1 cellular context compared by ENCODE assay signal in the genomic region with DNA sequence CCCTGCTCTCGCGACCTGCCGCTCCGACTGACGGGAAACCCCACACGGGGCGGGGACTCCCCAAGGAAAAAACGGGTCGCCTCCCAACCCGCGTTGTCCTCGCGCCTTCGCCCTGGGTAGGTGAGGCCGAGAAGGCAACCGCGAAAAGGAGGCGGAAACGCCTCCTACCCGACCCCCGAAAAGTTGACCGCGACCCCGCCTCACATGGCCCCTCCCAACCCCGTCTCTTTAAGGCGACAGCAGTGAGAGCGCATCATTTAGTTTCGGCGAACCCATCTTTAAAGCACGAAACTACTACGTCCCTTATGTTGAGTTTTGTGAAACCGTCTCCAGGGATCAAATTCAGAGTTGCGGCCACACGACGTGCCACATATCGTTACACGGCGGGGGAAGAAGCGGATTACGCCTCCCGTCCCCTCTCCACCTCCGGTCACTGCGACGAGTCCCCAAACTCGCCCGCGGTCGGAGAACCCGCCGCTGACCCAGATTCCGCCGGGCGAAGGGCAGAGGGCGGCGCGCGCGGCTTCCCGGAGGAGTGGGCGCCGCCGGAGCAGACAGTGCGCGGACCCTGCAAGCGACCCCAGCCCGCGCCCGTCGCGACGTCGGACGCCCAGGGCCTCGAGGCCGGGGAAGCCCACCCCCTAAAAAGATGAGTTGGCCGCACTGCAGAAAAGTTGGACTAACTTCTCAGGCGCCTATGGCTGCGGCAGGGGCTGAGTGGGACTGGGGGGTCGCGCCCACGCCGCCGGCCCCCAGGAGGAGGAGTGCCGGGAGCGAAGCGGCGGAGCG.
A peak's percentile ranks its signal among the peaks of the same experiment; 100 is the strongest.
TF ChIP-seq lines count a peak whose summit lies in the region.

No MANE protein-coding gene starts in this region.

TF ChIP-seq in K562, 482 proteins besides CTCF, POLR2A, EP300 and RAD21 (continued from another document and continues in another):
- TF ChIP-seq SMARCA5 (IDR thresholded peaks at IDR 0.05) (0 out of 2 replicates have a peak, but pooled peaks have one; percentile 5), BACH1 (tag; IDR thresholded peaks at IDR 0.05) (no peak), ZNF77 (CRISPR knock-in tag; IDR thresholded peaks at IDR 0.05) (no peak), ZC3H4 (CRISPR knock-in tag; IDR thresholded peaks at IDR 0.05; ENCODE audit: borderline replicate concordance) (0 out of 2 replicates have a peak, but pooled peaks have one; percentile 26), ZNF583 (CRISPR knock-in tag; IDR thresholded peaks at IDR 0.05) (no peak), ZSCAN29 (IDR thresholded peaks at IDR 0.05) (no peak), TRIM24 (IDR thresholded peaks at IDR 0.05) (0 out of 4 replicates have a peak, but pooled peaks of 1 of the 2 experiments have one; percentile 19), CBX1 (IDR thresholded peaks at IDR 0.05; ENCODE audit: low read depth) (0 out of 2 replicates have a peak, but pooled peaks have one; percentile 26), YY1 (IDR thresholded peaks at IDR 0.05; ENCODE audit: borderline replicate concordance in 1 of 3, control insufficient read depth in 1 of 3, extremely low read depth in 1 of 3, insufficient read depth in 3 of 3, insufficient read length in 1 of 3, insufficient replicate concordance in 2 of 3, low read depth in 1 of 3, low read length in 2 of 3) (peak in 2 of 3 experiments; percentile 43 to 52), ASH1L (IDR thresholded peaks at IDR 0.05; ENCODE audit: borderline replicate concordance, low read depth, partially characterized antibody) (no peak), NUFIP1 (IDR thresholded peaks at IDR 0.05; ENCODE audit: partially characterized antibody) (no peak), KHSRP (IDR thresholded peaks at IDR 0.05) (0 out of 2 replicates have a peak, but pooled peaks have one; percentile 5), SMAD4 (CRISPR knock-in tag; conservative IDR thresholded peaks at IDR 0.05) (no peak), RHOXF2B (CRISPR knock-in tag; conservative IDR thresholded peaks at IDR 0.05) (no peak), HMG20A (CRISPR knock-in tag; conservative IDR thresholded peaks at IDR 0.05) (no peak), MXI1 (IDR thresholded peaks at IDR 0.05; ENCODE audit: low read depth, low read length) (no peak), NELFE (IDR thresholded peaks at IDR 0.05; ENCODE audit: insufficient read depth, insufficient read length) (no peak), SUPT5H (IDR thresholded peaks at IDR 0.05) (peak; percentile 82), ZNF133 (CRISPR knock-in tag; IDR thresholded peaks at IDR 0.05) (no peak), SIN3A (IDR thresholded peaks at IDR 0.05; ENCODE audit: borderline replicate concordance in 2 of 2, control insufficient read depth in 1 of 2, low read depth in 2 of 2, low read length in 2 of 2) (peak in 1 of 2 experiments; percentile 64; a peak in 1 of 4 replicates), NR3C1 (CRISPR knock-in tag; IDR thresholded peaks at IDR 0.05) (no peak)
- TF ChIP-seq, protein P1, sequence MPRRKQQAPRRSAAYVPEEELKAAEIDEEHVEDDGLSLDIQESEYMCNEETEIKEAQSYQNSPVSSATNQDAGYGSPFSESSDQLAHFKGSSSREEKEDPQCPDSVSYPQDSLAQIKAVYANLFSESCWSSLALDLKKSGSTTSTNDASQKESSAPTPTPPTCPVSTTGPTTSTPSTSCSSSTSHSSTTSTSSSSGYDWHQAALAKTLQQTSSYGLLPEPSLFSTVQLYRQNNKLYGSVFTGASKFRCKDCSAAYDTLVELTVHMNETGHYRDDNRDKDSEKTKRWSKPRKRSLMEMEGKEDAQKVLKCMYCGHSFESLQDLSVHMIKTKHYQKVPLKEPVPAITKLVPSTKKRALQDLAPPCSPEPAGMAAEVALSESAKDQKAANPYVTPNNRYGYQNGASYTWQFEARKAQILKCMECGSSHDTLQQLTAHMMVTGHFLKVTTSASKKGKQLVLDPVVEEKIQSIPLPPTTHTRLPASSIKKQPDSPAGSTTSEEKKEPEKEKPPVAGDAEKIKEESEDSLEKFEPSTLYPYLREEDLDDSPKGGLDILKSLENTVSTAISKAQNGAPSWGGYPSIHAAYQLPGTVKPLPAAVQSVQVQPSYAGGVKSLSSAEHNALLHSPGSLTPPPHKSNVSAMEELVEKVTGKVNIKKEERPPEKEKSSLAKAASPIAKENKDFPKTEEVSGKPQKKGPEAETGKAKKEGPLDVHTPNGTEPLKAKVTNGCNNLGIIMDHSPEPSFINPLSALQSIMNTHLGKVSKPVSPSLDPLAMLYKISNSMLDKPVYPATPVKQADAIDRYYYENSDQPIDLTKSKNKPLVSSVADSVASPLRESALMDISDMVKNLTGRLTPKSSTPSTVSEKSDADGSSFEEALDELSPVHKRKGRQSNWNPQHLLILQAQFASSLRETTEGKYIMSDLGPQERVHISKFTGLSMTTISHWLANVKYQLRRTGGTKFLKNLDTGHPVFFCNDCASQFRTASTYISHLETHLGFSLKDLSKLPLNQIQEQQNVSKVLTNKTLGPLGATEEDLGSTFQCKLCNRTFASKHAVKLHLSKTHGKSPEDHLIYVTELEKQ (CRISPR knock-in tag; IDR thresholded peaks at IDR 0.05): no peak
- TF ChIP-seq, protein P2, sequence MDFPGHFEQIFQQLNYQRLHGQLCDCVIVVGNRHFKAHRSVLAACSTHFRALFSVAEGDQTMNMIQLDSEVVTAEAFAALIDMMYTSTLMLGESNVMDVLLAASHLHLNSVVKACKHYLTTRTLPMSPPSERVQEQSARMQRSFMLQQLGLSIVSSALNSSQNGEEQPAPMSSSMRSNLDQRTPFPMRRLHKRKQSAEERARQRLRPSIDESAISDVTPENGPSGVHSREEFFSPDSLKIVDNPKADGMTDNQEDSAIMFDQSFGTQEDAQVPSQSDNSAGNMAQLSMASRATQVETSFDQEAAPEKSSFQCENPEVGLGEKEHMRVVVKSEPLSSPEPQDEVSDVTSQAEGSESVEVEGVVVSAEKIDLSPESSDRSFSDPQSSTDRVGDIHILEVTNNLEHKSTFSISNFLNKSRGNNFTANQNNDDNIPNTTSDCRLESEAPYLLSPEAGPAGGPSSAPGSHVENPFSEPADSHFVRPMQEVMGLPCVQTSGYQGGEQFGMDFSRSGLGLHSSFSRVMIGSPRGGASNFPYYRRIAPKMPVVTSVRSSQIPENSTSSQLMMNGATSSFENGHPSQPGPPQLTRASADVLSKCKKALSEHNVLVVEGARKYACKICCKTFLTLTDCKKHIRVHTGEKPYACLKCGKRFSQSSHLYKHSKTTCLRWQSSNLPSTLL (IDR thresholded peaks at IDR 0.05): no peak
- TF ChIP-seq, protein P3, sequence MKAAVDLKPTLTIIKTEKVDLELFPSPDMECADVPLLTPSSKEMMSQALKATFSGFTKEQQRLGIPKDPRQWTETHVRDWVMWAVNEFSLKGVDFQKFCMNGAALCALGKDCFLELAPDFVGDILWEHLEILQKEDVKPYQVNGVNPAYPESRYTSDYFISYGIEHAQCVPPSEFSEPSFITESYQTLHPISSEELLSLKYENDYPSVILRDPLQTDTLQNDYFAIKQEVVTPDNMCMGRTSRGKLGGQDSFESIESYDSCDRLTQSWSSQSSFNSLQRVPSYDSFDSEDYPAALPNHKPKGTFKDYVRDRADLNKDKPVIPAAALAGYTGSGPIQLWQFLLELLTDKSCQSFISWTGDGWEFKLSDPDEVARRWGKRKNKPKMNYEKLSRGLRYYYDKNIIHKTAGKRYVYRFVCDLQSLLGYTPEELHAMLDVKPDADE (conservative IDR thresholded peaks at IDR 0.05; ENCODE audit: control insufficient read depth, low read depth, low read length): no peak
- TF ChIP-seq, protein P4, sequence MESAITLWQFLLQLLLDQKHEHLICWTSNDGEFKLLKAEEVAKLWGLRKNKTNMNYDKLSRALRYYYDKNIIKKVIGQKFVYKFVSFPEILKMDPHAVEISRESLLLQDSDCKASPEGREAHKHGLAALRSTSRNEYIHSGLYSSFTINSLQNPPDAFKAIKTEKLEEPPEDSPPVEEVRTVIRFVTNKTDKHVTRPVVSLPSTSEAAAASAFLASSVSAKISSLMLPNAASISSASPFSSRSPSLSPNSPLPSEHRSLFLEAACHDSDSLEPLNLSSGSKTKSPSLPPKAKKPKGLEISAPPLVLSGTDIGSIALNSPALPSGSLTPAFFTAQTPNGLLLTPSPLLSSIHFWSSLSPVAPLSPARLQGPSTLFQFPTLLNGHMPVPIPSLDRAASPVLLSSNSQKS (CRISPR knock-in tag; IDR thresholded peaks at IDR 0.05): no peak
- TF ChIP-seq, protein P5, sequence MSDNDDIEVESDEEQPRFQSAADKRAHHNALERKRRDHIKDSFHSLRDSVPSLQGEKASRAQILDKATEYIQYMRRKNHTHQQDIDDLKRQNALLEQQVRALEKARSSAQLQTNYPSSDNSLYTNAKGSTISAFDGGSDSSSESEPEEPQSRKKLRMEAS (CRISPR knock-in tag; IDR thresholded peaks at IDR 0.05): peak; percentile 61; the same call in 1 of the 2 replicates
- TF ChIP-seq, protein P6, sequence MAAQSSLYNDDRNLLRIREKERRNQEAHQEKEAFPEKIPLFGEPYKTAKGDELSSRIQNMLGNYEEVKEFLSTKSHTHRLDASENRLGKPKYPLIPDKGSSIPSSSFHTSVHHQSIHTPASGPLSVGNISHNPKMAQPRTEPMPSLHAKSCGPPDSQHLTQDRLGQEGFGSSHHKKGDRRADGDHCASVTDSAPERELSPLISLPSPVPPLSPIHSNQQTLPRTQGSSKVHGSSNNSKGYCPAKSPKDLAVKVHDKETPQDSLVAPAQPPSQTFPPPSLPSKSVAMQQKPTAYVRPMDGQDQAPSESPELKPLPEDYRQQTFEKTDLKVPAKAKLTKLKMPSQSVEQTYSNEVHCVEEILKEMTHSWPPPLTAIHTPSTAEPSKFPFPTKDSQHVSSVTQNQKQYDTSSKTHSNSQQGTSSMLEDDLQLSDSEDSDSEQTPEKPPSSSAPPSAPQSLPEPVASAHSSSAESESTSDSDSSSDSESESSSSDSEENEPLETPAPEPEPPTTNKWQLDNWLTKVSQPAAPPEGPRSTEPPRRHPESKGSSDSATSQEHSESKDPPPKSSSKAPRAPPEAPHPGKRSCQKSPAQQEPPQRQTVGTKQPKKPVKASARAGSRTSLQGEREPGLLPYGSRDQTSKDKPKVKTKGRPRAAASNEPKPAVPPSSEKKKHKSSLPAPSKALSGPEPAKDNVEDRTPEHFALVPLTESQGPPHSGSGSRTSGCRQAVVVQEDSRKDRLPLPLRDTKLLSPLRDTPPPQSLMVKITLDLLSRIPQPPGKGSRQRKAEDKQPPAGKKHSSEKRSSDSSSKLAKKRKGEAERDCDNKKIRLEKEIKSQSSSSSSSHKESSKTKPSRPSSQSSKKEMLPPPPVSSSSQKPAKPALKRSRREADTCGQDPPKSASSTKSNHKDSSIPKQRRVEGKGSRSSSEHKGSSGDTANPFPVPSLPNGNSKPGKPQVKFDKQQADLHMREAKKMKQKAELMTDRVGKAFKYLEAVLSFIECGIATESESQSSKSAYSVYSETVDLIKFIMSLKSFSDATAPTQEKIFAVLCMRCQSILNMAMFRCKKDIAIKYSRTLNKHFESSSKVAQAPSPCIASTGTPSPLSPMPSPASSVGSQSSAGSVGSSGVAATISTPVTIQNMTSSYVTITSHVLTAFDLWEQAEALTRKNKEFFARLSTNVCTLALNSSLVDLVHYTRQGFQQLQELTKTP (IDR thresholded peaks at IDR 0.05; ENCODE audit: low read depth in 1 of 2, partially characterized antibody in 2 of 2): peak; percentile 70 to 81
- TF ChIP-seq, protein P7, sequence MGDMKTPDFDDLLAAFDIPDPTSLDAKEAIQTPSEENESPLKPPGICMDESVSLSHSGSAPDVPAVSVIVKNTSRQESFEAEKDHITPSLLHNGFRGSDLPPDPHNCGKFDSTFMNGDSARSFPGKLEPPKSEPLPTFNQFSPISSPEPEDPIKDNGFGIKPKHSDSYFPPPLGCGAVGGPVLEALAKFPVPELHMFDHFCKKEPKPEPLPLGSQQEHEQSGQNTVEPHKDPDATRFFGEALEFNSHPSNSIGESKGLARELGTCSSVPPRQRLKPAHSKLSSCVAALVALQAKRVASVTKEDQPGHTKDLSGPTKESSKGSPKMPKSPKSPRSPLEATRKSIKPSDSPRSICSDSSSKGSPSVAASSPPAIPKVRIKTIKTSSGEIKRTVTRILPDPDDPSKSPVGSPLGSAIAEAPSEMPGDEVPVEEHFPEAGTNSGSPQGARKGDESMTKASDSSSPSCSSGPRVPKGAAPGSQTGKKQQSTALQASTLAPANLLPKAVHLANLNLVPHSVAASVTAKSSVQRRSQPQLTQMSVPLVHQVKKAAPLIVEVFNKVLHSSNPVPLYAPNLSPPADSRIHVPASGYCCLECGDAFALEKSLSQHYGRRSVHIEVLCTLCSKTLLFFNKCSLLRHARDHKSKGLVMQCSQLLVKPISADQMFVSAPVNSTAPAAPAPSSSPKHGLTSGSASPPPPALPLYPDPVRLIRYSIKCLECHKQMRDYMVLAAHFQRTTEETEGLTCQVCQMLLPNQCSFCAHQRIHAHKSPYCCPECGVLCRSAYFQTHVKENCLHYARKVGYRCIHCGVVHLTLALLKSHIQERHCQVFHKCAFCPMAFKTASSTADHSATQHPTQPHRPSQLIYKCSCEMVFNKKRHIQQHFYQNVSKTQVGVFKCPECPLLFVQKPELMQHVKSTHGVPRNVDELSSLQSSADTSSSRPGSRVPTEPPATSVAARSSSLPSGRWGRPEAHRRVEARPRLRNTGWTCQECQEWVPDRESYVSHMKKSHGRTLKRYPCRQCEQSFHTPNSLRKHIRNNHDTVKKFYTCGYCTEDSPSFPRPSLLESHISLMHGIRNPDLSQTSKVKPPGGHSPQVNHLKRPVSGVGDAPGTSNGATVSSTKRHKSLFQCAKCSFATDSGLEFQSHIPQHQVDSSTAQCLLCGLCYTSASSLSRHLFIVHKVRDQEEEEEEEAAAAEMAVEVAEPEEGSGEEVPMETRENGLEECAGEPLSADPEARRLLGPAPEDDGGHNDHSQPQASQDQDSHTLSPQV (IDR thresholded peaks at IDR 0.05): no peak
- TF ChIP-seq, protein P8, sequence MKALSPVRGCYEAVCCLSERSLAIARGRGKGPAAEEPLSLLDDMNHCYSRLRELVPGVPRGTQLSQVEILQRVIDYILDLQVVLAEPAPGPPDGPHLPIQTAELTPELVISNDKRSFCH (CRISPR knock-in tag; IDR thresholded peaks at IDR 0.05): no peak
- TF ChIP-seq, protein P8 (tag; IDR thresholded peaks at IDR 0.05): no peak
- TF ChIP-seq, protein P9, sequence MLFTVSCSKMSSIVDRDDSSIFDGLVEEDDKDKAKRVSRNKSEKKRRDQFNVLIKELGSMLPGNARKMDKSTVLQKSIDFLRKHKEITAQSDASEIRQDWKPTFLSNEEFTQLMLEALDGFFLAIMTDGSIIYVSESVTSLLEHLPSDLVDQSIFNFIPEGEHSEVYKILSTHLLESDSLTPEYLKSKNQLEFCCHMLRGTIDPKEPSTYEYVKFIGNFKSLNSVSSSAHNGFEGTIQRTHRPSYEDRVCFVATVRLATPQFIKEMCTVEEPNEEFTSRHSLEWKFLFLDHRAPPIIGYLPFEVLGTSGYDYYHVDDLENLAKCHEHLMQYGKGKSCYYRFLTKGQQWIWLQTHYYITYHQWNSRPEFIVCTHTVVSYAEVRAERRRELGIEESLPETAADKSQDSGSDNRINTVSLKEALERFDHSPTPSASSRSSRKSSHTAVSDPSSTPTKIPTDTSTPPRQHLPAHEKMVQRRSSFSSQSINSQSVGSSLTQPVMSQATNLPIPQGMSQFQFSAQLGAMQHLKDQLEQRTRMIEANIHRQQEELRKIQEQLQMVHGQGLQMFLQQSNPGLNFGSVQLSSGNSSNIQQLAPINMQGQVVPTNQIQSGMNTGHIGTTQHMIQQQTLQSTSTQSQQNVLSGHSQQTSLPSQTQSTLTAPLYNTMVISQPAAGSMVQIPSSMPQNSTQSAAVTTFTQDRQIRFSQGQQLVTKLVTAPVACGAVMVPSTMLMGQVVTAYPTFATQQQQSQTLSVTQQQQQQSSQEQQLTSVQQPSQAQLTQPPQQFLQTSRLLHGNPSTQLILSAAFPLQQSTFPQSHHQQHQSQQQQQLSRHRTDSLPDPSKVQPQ (CRISPR knock-in tag; IDR thresholded peaks at IDR 0.05; ENCODE audit: borderline replicate concordance): no peak
